Comparison of ENCODE assay signal across 8 cellular contexts in the genomic region with DNA sequence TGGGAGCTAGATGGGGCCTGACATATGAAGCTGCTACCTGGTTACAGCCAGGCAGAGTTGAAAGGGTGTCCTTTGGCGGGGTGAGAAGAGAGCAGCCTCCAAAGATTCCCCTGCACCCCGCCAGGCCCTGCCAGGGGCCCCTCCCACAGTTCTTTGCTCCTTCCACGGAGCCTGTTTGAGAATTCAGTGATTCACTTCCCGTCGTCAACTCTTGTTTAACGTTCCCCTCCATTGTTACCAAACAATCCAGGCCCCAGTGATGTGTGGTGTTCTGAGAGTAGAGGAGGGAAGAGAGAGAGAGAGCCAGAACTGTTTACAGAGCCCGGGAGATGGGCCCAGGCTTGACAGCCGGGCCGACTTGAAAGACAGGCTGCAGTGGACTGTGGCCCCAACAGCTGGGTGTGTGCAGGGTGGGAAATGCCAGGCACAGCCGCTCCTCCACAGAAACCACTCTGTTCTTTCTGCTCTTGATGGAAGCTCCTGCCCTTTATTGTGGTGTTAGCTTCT.
DNase-seq lines count a peak whose midpoint lies in the region; ATAC-seq and TF ChIP-seq lines count a peak whose summit lies in the region.

No MANE protein-coding gene starts in this region.

- ATAC-seq in PC-3 (peak; percentile 45), GM18505 (IDR thresholded peaks at IDR 0.05; ENCODE audit: unreplicated experiment) (no peak), HG03039 (IDR thresholded peaks at IDR 0.05; ENCODE audit: unreplicated experiment) (no peak)

- H3K9me2 ChIP-seq in PC-3 (replicated peaks; ENCODE audit: low read length) = no peaks in the 10 kb centered on the region

- no peaks in the 10 kb centered on the region for H3K27me3 ChIP-seq in Caco-2 (replicated peaks; ENCODE audit: control insufficient read depth, insufficient read depth, low read length)
- H3K27me3 ChIP-seq in PC-3 (ENCODE audit: low read length) = no peaks in the 10 kb centered on the region

- H3K27me3 Mint-ChIP-seq in Caco-2 (ENCODE audit: insufficient read depth, unreplicated experiment) = no peaks in the 10 kb centered on the region

- intact Hi-C loops in Caco-2 (cut with micrococcal nuclease; ENCODE audit: unreplicated experiment) = loop anchor here (1.0 to 2.0 kb wide), 3 partner anchors 12 to 82 kb away; a partner anchor contains a TSS
- intact Hi-C loops in PC-3 (cut with micrococcal nuclease) = no loop called here

- H2AFZ ChIP-seq in PC-3 (ENCODE audit: low read length) = no peak overlapping the region

- H3K4me2 ChIP-seq in PC-3 (ENCODE audit: low read length) = peak overlapping the region; percentile 78

- DNase-seq in Caco-2 = peak; percentile 82 to 87
- peak; percentile 91 for DNase-seq in PC-3
- DNase-seq in caudate nucleus (lab: John Stamatoyannopoulos, UW) = peak in 2 of 61 donors; percentile 14 to 28
- peak; percentile 40 for DNase-seq in medulla oblongata (ENCODE audit: extremely low spot score)
- DNase-seq in stromal cell of bone marrow (ENCODE audit: low read depth) = peak; percentile 68
- no peak for DNase-seq in NCI-H2029 treated with DMSO at 0.1 percent for 48 hours (lab: John Stamatoyannopoulos, UW)

- peak overlapping the region; percentile 55 for H3K4me3 Mint-ChIP-seq in Caco-2 (ENCODE audit: unreplicated experiment)

- POLR2A ChIA-PET in Caco-2 (lab: Charles Lee) = no interaction called here
- POLR2A ChIA-PET in PC-3 (lab: Charles Lee; ENCODE audit: unreplicated experiment) = interaction anchor here (0.6 to 0.7 kb wide), 4 partner anchors 10 to 209 kb away, joined by 3 to 4 read pairs (median 3); no protein-coding TSS in a partner anchor

- peaks cover 52% of the 10 kb centered on the region for H3K4me1 Mint-ChIP-seq in Caco-2 (ENCODE audit: low read depth, unreplicated experiment)

- H3K9me3 ChIP-seq in Caco-2 (no peaks in the 10 kb centered on the region), PC-3 (ENCODE audit: low read length) (no peaks in the 10 kb centered on the region)

- H3K27ac ChIP-seq in PC-3 (ENCODE audit: low read length) (peak overlapping the region; percentile 100), caudate nucleus (ENCODE audit: low read depth, low read length) (peak overlapping the region; percentile 58)

- no peaks in the 10 kb centered on the region for H3K9me3 Mint-ChIP-seq in Caco-2 (ENCODE audit: unreplicated experiment)

- H3F3A ChIP-seq in PC-3 (ENCODE audit: low read length, unreplicated experiment) = peaks cover 5% of the 10 kb centered on the region

- H3K36me3 ChIP-seq in Caco-2 (ENCODE audit: control insufficient read depth, insufficient read depth, low read length) (no peaks in the 10 kb centered on the region), PC-3 (ENCODE audit: low read depth, low read length) (peaks cover 6% of the 10 kb centered on the region; the same call in 1 of the 2 replicates)

- H3K4me3 ChIP-seq in Caco-2 (ENCODE audit: low read depth, low read length) (no peak overlapping the region), PC-3 (ENCODE audit: low read length) (peak overlapping the region; percentile 42)

- H3K4me1 ChIP-seq in Caco-2 (peaks cover 72% of the 10 kb centered on the region), PC-3 (ENCODE audit: insufficient read depth, low read length) (peaks cover 88% of the 10 kb centered on the region)

- TF ChIP-seq CTCF in Caco-2 (IDR thresholded peaks at IDR 0.05; ENCODE audit: insufficient read depth in 1 of 2, low read depth in 1 of 2, low read length in 1 of 2, severe bottlenecking in 1 of 2, unreplicated experiment in 1 of 2) (no peak), PC-3 (conservative IDR thresholded peaks at IDR 0.05; ENCODE audit: low read depth, low read length) (no peak)

- no peaks in the 10 kb centered on the region for H4K20me1 ChIP-seq in PC-3 (ENCODE audit: low read length)

- H3K27ac Mint-ChIP-seq in Caco-2 (ENCODE audit: unreplicated experiment) = peak overlapping the region; percentile 93

- H3K79me2 ChIP-seq in PC-3 (ENCODE audit: low read length) = peaks cover 86% of the 10 kb centered on the region

- peak overlapping the region; percentile 94 for H3K9ac ChIP-seq in PC-3 (ENCODE audit: low read length)

- H3K36me3 Mint-ChIP-seq in Caco-2 (ENCODE audit: insufficient read depth, unreplicated experiment) = peaks cover 21% of the 10 kb centered on the region

- BruUV-seq in Caco-2 (replicated peaks; lab: Mats Ljungman, UMichigan) (no TSS peak), PC-3 (replicated peaks; lab: Mats Ljungman, UMichigan) (no TSS peak)

- TF ChIP-seq POLR2A in GM18505 (IDR thresholded peaks at IDR 0.05; ENCODE audit: borderline replicate concordance, extremely low read depth, insufficient read depth, insufficient read length) = no peak

- CTCF ChIA-PET in Caco-2 (lab: Charles Lee) (interaction anchor here (1.2 kb wide), 1 partner anchor 12 kb away, joined by 5 read pairs; no protein-coding TSS in a partner anchor), PC-3 (lab: Charles Lee) (no interaction called here)
